19 cellular contexts compared by ENCODE assay signal in genomic region chr1:41536296-41536695, GRCh38. TPM values are rescaled to one million over a fixed set of nuclear protein-coding genes. Genes with fewer than 3 reads are reported as not detected.
DNase-seq lines count a peak whose midpoint lies in the region; ATAC-seq, FAIRE-seq and TF ChIP-seq lines count a peak whose summit lies in the region.
"Had no signal": no experiment of that assay in that cellular context is flagged by ENCODE, and none has a peak within 500 bp of the region (broad histone marks: within the 10 kb centered on the region; RNA-seq: fewer than 3 reads in every experiment).

No MANE protein-coding gene starts in this region.

- TF ChIP-seq RAD21 in HepG2 (CRISPR knock-in tag; IDR thresholded peaks at IDR 0.05), result no peak

- intact Hi-C loops in right lobe of liver (cut with DNase I), result no loop called here
- intact Hi-C loops in HepG2 (cut with micrococcal nuclease; ENCODE audit: unreplicated experiment), result no loop called here
- intact Hi-C loops in left ventricle myocardium superior (cut with micrococcal nuclease), result no loop called here
- intact Hi-C loops in psoas muscle (cut with DNase I), result no loop called here

- ATAC-seq in right lobe of liver, result no peak
- ATAC-seq in HepG2, result no peak
- peak; percentile 63 for ATAC-seq in left ventricle myocardium superior
- ATAC-seq in psoas muscle, result peak in 3 of 4 donors; percentile 59 to 65 (median 64)
- no peak for ATAC-seq in GM21423 (IDR thresholded peaks at IDR 0.05; ENCODE audit: unreplicated experiment)
- ATAC-seq: left lung had no signal

- H3K36me3 ChIP-seq in right lobe of liver (no peaks in the 10 kb centered on the region), HepG2 (replicated peaks in 1 of 2; ENCODE audit: control insufficient read depth in 1 of 2, insufficient read depth in 2 of 2, low read length in 2 of 2) (no peaks in the 10 kb centered on the region), psoas muscle (ENCODE audit: insufficient read depth in 1 of 2, low read depth in 1 of 2) (no peaks in the 10 kb centered on the region)
- H3K36me3 ChIP-seq: left lung had no signal

- CTCF ChIA-PET in HepG2 (lab: Yijun Ruan, JAX; ENCODE audit: low intra/inter-chr PET ratio, low total read pairs), result no interaction called here

- H3K9ac ChIP-seq in HepG2 (ENCODE audit: insufficient read depth, low read depth, low read length), result no peak overlapping the region

- H3K79me2 ChIP-seq in HepG2 (ENCODE audit: insufficient read depth, low read length), result no peaks in the 10 kb centered on the region

- TF ChIP-seq CTCF in right lobe of liver (IDR thresholded peaks at IDR 0.05), result no peak
- TF ChIP-seq CTCF in HepG2 (CRISPR knock-in tag; IDR thresholded peaks at IDR 0.05), result no peak
- no peak for TF ChIP-seq CTCF in psoas muscle (IDR thresholded peaks at IDR 0.05)

- in situ Hi-C loops in HepG2 (cut with HindIII; ENCODE audit: extremely low pct_ligation_motif_present, low pct_unique_long_range_greater_than_20kb), result no loop called here

- FAIRE-seq in HepG2 (lab: Jason Lieb, UNC), result no peak

- H3K4me1 ChIP-seq in right lobe of liver, result no peaks in the 10 kb centered on the region
- no peaks in the 10 kb centered on the region for H3K4me1 ChIP-seq in HepG2 (ENCODE audit: insufficient read depth, low read length)
- H3K4me1 ChIP-seq in psoas muscle, result peaks cover 30% of the 10 kb centered on the region

- 84% methylated on average over 5 of the region's 8 CpGs for WGBS in right lobe of liver (ENCODE audit: insufficient coverage, low coverage, low lambda C conversion rate, missing lambda C conversion rate)
- 32% methylated on average over 7 of the region's 8 CpGs for WGBS in HepG2 (ENCODE audit: low lambda C conversion rate)
- WGBS in psoas muscle, 3 donors, result 30 to 42% (median 36%) methylated on average over 8 of the region's 8 CpGs

- H3K27ac ChIP-seq in right lobe of liver, result no peak overlapping the region
- H3K27ac ChIP-seq in HepG2 (ENCODE audit: extremely low read length, insufficient read depth, low read length), result no peak overlapping the region
- H3K27ac ChIP-seq in psoas muscle, result peak overlapping the region; percentile 51
- H3K27ac ChIP-seq: left lung had no signal

- peak in 2 of 3 donors; percentile 7 to 28 for DNase-seq in right lobe of liver
- DNase-seq in HepG2 (ENCODE audit: low spot score), result no peak
- peak; percentile 48 for DNase-seq in left ventricle myocardium superior
- DNase-seq in psoas muscle, result no peak
- DNase-seq in Kasumi-1 (lab: John Stamatoyannopoulos, UW), result no peak
- no peak for DNase-seq in T-helper 1 cell
- DNase-seq in stimulated activated naive CD4-positive, alpha-beta T cell treated with Interleukin-2 at 50 U/mL for 16 hours (lab: John Stamatoyannopoulos, UW), result no peak
- DNase-seq: activated CD4-positive, alpha-beta T cell treated with anti-CD3 and anti-CD28 coated beads, Interleukin-2, amount 50 U/mL, for 1 hour; activated gamma-delta T cell; amniotic stem cell; C1 segment of cervical spinal cord; dermis blood vessel endothelial cell; HFFc6; NCI-H1048; NCI-H1930; NCI-H345 had no signal

- no peak for TF ChIP-seq POLR2A in right lobe of liver (IDR thresholded peaks at IDR 0.05)
- TF ChIP-seq POLR2A in HepG2 (IDR thresholded peaks at IDR 0.05; ENCODE audit: insufficient read depth in 1 of 2, low read depth in 2 of 2, low read length in 2 of 2), result no peak

- POLR2A ChIA-PET in HepG2 (lab: Yijun Ruan, JAX), result no interaction called here

- H3K27me3 ChIP-seq in right lobe of liver (no peaks in the 10 kb centered on the region), HepG2 (ENCODE audit: control insufficient read depth in 1 of 2, insufficient read depth in 2 of 2, low read length in 2 of 2) (peaks cover 6 to 50% of the 10 kb centered on the region in 2 experiments; a peak in 4 of 5 replicates), psoas muscle (ENCODE audit: insufficient read depth in 3 of 3, low read length in 2 of 3) (no peaks in the 10 kb centered on the region)
- H3K27me3 ChIP-seq: left lung had no signal

- H2AFZ ChIP-seq in HepG2 (ENCODE audit: low read length), result no peak overlapping the region

- H3K4me3 ChIP-seq in right lobe of liver (no peak overlapping the region), HepG2 (replicated peaks in 1 of 3; ENCODE audit: insufficient read depth in 1 of 3, low read depth in 2 of 3, low read length in 3 of 3) (no peak overlapping the region), psoas muscle (peak overlapping the region; percentile 6)
- H3K4me3 ChIP-seq: left lung had no signal

- no peak overlapping the region for H3K4me2 ChIP-seq in HepG2 (ENCODE audit: low read depth, low read length)

- H3K9me3 ChIP-seq in right lobe of liver (no peaks in the 10 kb centered on the region), HepG2 (ENCODE audit: low read length) (no peaks in the 10 kb centered on the region), psoas muscle (no peaks in the 10 kb centered on the region)
- H3K9me3 ChIP-seq: left lung had no signal

- BruUV-seq in HepG2 (replicated peaks; lab: Mats Ljungman, UMichigan), result no TSS peak

- H4K20me1 ChIP-seq in HepG2 (ENCODE audit: insufficient read depth, low read length), result no peaks in the 10 kb centered on the region

- TF ChIP-seq EP300 in HepG2 (IDR thresholded peaks at IDR 0.05; ENCODE audit: low read depth in 2 of 2, low read length in 2 of 2) (no peak), HepG2 (CRISPR knock-in tag; IDR thresholded peaks at IDR 0.05; ENCODE audit: borderline replicate concordance) (no peak)

TF ChIP-seq in HepG2, 621 proteins besides CTCF, POLR2A, EP300 and RAD21:
- TF ChIP-seq E2F1 (CRISPR knock-in tag; IDR thresholded peaks at IDR 0.05), result no peak
- TF ChIP-seq ZEB1 (IDR thresholded peaks at IDR 0.05; ENCODE audit: insufficient replicate concordance, low read depth), result no peak
- TF ChIP-seq ZBTB2 (CRISPR knock-in tag; IDR thresholded peaks at IDR 0.05; ENCODE audit: low read depth), result no peak
- TF ChIP-seq ARNTL (CRISPR knock-in tag; IDR thresholded peaks at IDR 0.05), result no peak
- no peak for TF ChIP-seq TOPORS (CRISPR knock-in tag; IDR thresholded peaks at IDR 0.05)
- TF ChIP-seq PHB2 (IDR thresholded peaks at IDR 0.05; ENCODE audit: partially characterized antibody), result no peak
- TF ChIP-seq ZSCAN12 (CRISPR knock-in tag; IDR thresholded peaks at IDR 0.05), result no peak
- TF ChIP-seq ZNF883 (CRISPR knock-in tag; IDR thresholded peaks at IDR 0.05; ENCODE audit: not compliant biosample characterization), result no peak

RNA-seq across cellular contexts. Expression of gene EDN2, which starts 51.8 kb away (rescaled TPM):
- total RNA-seq in right lobe of liver (1 to 10 TPM in 1 of 6 experiments, under 1 TPM in 3, not detected in 2; 0.18 to 1.6 (median 0.31) TPM), HepG2 (2016; rRNA removed; fragmentation: Illumina TruSeq; extraction: Trizol) (not detected in 2 replicates), left ventricle myocardium superior (0.27 TPM), psoas muscle (not detected)
- total RNA-seq in HepG2 (2016; cell fraction: cytosol; rRNA removed; fragmentation: Illumina TruSeq; extraction: Trizol; ENCODE audit: low read depth), result not detected in 2 replicates
- total RNA-seq in HepG2 (2016; cell fraction: insoluble cytoplasmic fraction; rRNA removed; fragmentation: Illumina TruSeq; extraction: Trizol), result not detected in 2 replicates
- total RNA-seq in HepG2 (2016; cell fraction: membrane; rRNA removed; fragmentation: Illumina TruSeq; extraction: Trizol), result not detected in 2 replicates
- not detected in 2 replicates for total RNA-seq in HepG2 (2016; cell fraction: nucleus; rRNA removed; fragmentation: Illumina TruSeq; extraction: Trizol)
- polyA plus RNA-seq in HepG2 (2011; rRNA removed) (not detected in 2 replicates), psoas muscle (under 1 TPM in 2 of 3 donors, not detected in 1; 0.03 to 0.10 TPM)
- not detected in 2 replicates for polyA plus RNA-seq in HepG2 (2011; cell fraction: cytosol; rRNA removed)
- polyA plus RNA-seq in HepG2 (2011; cell fraction: nucleus; rRNA removed), result not detected in 2 replicates
- polyA plus RNA-seq in HepG2 (2012), result not detected in 2 replicates
- polyA plus RNA-seq in HepG2 (2016; cell fraction: cytosol; fragmentation: Illumina TruSeq; extraction: Trizol; ENCODE audit: low read depth), result not detected in 2 replicates
- polyA plus RNA-seq in HepG2 (2016; cell fraction: insoluble cytoplasmic fraction; fragmentation: Illumina TruSeq; extraction: Trizol; ENCODE audit: low read depth), result not detected in 2 replicates
- polyA plus RNA-seq in HepG2 (2016; cell fraction: membrane; fragmentation: Illumina TruSeq; extraction: Trizol; ENCODE audit: low read depth), result not detected in 2 replicates
- not detected in 2 replicates for polyA plus RNA-seq in HepG2 (2016; cell fraction: nucleus; fragmentation: Illumina TruSeq; extraction: Trizol; ENCODE audit: insufficient read depth, low read depth)
- polyA minus RNA-seq in HepG2 (2011; rRNA and poly(A)+ RNA removed; ENCODE audit: low replicate concordance), result 1.1 TPM in 1 of 2 replicates, not detected in the other
- polyA minus RNA-seq in HepG2 (2011; cell fraction: cytosol; rRNA and poly(A)+ RNA removed), result not detected in 2 replicates
- not detected in 2 replicates for polyA minus RNA-seq in HepG2 (2011; cell fraction: nucleus; rRNA and poly(A)+ RNA removed)
- total RNA-seq: A673, HFFc6 had no signal

Comparison
In these comparisons a context has a peak if more than half of its experiments do, and no peak if none do; other contexts are left out.
1. DNase-seq: peak in right lobe of liver (2 of 3) and left ventricle myocardium superior (single experiment); none in HepG2 (single experiment), psoas muscle (0 of 2), Kasumi-1 (0 of 2), T-helper 1 cell (0 of 5) and stimulated activated naive CD4-positive, alpha-beta T cell treated with Interleukin-2 at 50 U/mL for 16 hours (single experiment).
2. ATAC-seq: peak in left ventricle myocardium superior (single experiment) and psoas muscle (3 of 4); none in right lobe of liver (0 of 4), HepG2 (single experiment) and GM21423 (single experiment).